Comparison of ENCODE assay signal across 1 cellular context in genomic region chr4:107719927-107720722, GRCh38.
TF ChIP-seq lines count a peak whose summit lies in the region.

TSS of gene PAPSS1 (minus strand) at chr4:107720234. CDS start at chr4:107720179, 55 bp downstream.

TF ChIP-seq in SK-N-SH, 30 proteins besides CTCF, POLR2A, EP300 and RAD21 (continued from another document):
- TF ChIP-seq IRF3 (IDR thresholded peaks at IDR 0.05; ENCODE audit: low read depth, low read length) (no peak), FOSL2 (IDR thresholded peaks at IDR 0.05; ENCODE audit: borderline replicate concordance, low read depth) (no peak), FOXJ3 (CRISPR knock-in tag; IDR thresholded peaks at IDR 0.05) (no peak), NFIC (IDR thresholded peaks at IDR 0.05; ENCODE audit: borderline replicate concordance) (no peak), FOXM1 (IDR thresholded peaks at IDR 0.05; ENCODE audit: low read depth) (no peak), MEF2A (IDR thresholded peaks at IDR 0.05; ENCODE audit: borderline replicate concordance, low read depth) (no peak), RCOR1 (IDR thresholded peaks at IDR 0.05; ENCODE audit: low read length) (no peak), POLR2AphosphoS5 (IDR thresholded peaks at IDR 0.05; ENCODE audit: low read depth, low read length) (peak; percentile 83; the same call in 1 of the 2 replicates), GATA2 (CRISPR knock-in tag; IDR thresholded peaks at IDR 0.05) (no peak), EZH2phosphoT487 (IDR thresholded peaks at IDR 0.05; ENCODE audit: borderline replicate concordance, low read depth) (no peak), USF2 (IDR thresholded peaks at IDR 0.05; ENCODE audit: borderline replicate concordance, low read depth, low read length) (no peak)
